28 cellular contexts compared by ENCODE assay signal in the genomic region with DNA sequence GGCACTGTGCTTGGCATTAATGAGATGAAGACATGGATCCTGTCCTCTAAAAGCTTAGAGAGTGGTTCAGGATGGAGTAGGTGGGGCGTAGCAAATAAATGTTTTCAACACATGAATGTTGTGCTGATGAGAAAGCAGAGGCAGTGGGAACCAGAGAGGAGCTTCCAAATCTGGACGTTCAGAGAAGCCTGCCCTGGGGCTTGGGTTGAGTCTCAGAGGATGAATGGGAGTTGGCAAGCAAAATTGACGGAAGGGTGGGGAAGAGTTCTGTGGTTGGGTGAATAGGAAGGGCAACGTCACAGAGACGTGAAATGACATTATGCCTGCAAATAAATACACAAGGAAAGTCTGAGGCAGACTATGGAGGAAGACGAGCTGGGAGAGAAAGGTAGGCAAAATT.
"Had no signal": no experiment of that assay in that cellular context is flagged by ENCODE, and none has a peak within 500 bp of the region (broad histone marks: within the 10 kb centered on the region; RNA-seq: fewer than 3 reads in every experiment).

No MANE protein-coding gene starts in this region.

- ATAC-seq: activated CD4-positive, alpha-beta T cell treated with anti-CD3 and anti-CD28 coated beads for 36 hours; left colon; lower lobe of right lung; mucosa of descending colon; pancreas; sciatic nerve; stimulated activated naive B cell treated with anti-CD40 and anti-IgM and Interleukin-4, amounts not matched to agents 10 μg/mL and 1 μg/mL and 100 μg/mL, for 72 hours had no signal

- H3K27ac ChIP-seq: cardiac muscle cell, lower lobe of right lung, pancreas, thoracic aorta, vagina had no signal

- H3K27me3 ChIP-seq: cardiac muscle cell, gastroesophageal sphincter, pancreas, vagina had no signal

- H3K9me3 ChIP-seq: gastroesophageal sphincter, lower lobe of right lung, mucosa of descending colon, pancreas, thoracic aorta, vagina had no signal

- H3K4me3 ChIP-seq: cardiac muscle cell, gastroesophageal sphincter, lower lobe of right lung, mucosa of descending colon, pancreas, thoracic aorta, vagina had no signal

- H3K36me3 ChIP-seq: cardiac muscle cell, gastroesophageal sphincter, lower lobe of right lung, pancreas, thoracic aorta, vagina had no signal

- H3K4me1 ChIP-seq: gastroesophageal sphincter, pancreas, vagina had no signal

- DNase-seq: activated B cell treated with CpG ODN at 0.5 μM for 24 hours; activated CD4-positive, alpha-beta T cell treated with anti-CD3 and anti-CD28 coated beads for 36 hours; activated CD4-positive, alpha-beta T cell treated with anti-CD3 and anti-CD28 coated beads, Interleukin-2, amount 50 U/mL, for 4 hours; activated CD8-positive, alpha-beta memory T cell treated with anti-CD3 and anti-CD28 coated beads for 24 hours; activated CD8-positive, alpha-beta memory T cell treated with anti-CD3 and anti-CD28 coated beads, Interleukin-2, amount 50 U/mL, for 4 hours; activated naive CD4-positive, alpha-beta T cell treated with Interleukin-2 at 50 U/mL for 16 hours; activated T-cell treated with anti-CD3 and anti-CD28 coated beads, Interleukin-2, amount 50 U/mL, for 24 hours; amygdala; erythroblast; head of caudate nucleus; islet precursor cell; left colon; lower lobe of right lung; mesendoderm; mucosa of descending colon; nephron progenitor cell; pancreas; small intestine; stimulated activated CD4-positive, alpha-beta T cell treated with anti-CD3 and anti-CD28 coated beads, Interleukin-15, amount 100 ng/mL, for 24 hours; stimulated activated CD4-positive, alpha-beta T cell treated with anti-CD3 and anti-CD28 coated beads, Interleukin-2, amount 100 ng/mL, for 48 hours; stimulated activated CD8-positive, alpha-beta memory T cell treated with anti-CD3 and anti-CD28 coated beads, Interleukin-4, amount 100 ng/mL, for 48 hours; stimulated activated naive B cell treated with anti-CD40 and anti-IgM and Interleukin-4, amounts not matched to agents 10 μg/mL and 1 μg/mL and 100 μg/mL, for 72 hours; T1000 had no signal
